25 cellular contexts compared by ENCODE assay signal in the genomic region with DNA sequence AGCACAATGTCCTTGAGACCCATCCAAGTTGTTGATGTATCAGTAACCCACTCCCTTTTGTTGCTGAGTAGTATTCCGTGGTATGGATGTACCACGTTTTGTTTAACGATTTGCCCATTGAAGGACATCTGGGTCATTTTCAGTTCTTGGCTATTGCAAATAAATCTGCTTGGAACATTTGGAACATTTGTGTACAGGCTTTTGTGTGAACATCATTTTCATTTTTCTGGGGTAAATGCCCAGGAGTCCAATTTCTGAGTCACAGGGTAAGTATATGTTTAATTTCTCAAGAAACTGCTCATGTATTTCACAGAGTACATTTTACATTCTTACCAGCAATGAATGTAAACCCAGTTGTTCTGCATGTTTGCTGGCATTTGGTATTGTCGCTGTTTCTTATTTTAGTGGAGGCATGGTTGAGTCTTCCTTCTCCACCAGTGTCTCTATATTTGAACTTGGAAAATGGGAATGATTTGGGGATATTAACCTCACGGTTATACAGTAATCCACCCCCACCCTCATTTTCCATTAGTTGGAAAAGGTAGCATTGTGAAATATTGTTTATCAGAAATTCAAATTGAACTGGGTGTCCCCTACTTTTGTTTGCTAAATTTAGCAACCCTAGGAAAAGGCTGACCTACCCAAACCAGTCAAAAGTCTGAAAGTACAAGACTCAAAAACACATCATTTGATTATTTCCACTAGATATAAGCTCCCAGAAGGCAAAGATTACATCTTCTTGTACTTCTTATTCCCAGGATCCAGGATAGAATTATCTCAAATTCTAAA.
"Had no signal": no experiment of that assay in that cellular context is flagged by ENCODE, and none has a peak within 500 bp of the region (broad histone marks: within the 10 kb centered on the region; RNA-seq: fewer than 3 reads in every experiment).

No MANE protein-coding gene starts in this region.

- H3K4me3 Mint-ChIP-seq: naive thymus-derived CD8-positive, alpha-beta T cell; nephron progenitor cell; stimulated activated memory B cell treated with anti-CD40 and anti-IgM and Interleukin-4, amounts not matched to agents 10 μg/mL and 1 μg/mL and 100 μg/mL, for 72 hours had no signal

- H3K4me3 ChIP-seq: colonic mucosa, esophagus muscularis mucosa, gastroesophageal sphincter, heart left ventricle, hepatocyte, left ventricle myocardium inferior, lower lobe of right lung, prostate gland, right atrium auricular region, skin epidermis, spleen, thoracic aorta, tibial nerve, upper lobe of left lung had no signal

- H3K4me1 ChIP-seq: colonic mucosa, esophagus muscularis mucosa, foreskin keratinocyte, heart left ventricle, left ventricle myocardium inferior, lower lobe of right lung, prostate gland, right atrium auricular region, spleen, upper lobe of left lung had no signal

- H3K36me3 ChIP-seq: colonic mucosa had no signal

- H3K27me3 Mint-ChIP-seq: naive thymus-derived CD8-positive, alpha-beta T cell; stimulated activated memory B cell treated with anti-CD40 and anti-IgM and Interleukin-4, amounts not matched to agents 10 μg/mL and 1 μg/mL and 100 μg/mL, for 72 hours had no signal

- H3K27ac Mint-ChIP-seq: nephron progenitor cell; stimulated activated memory B cell treated with anti-CD40 and anti-IgM and Interleukin-4, amounts not matched to agents 10 μg/mL and 1 μg/mL and 100 μg/mL, for 72 hours had no signal

- ATAC-seq: foreskin keratinocyte; heart left ventricle; left cardiac atrium; lower lobe of right lung; naive thymus-derived CD8-positive, alpha-beta T cell; stimulated activated naive CD8-positive, alpha-beta T cell treated with anti-CD3 and anti-CD28 coated beads, Interleukin-15, Interleukin-2, amounts not matched to agents 100 U/mL and 50 U/mL, for 24 hours had no signal

- DNase-seq: colonic mucosa; dermis blood vessel endothelial cell; effector memory CD4-positive, alpha-beta T cell; foreskin keratinocyte; heart left ventricle; left cardiac atrium; left ventricle myocardium inferior; lower lobe of right lung; naive thymus-derived CD8-positive, alpha-beta T cell; nephron progenitor cell; nucleus accumbens; spleen; stimulated activated CD4-positive, alpha-beta T cell treated with anti-CD3 and anti-CD28 coated beads, Interleukin-4, amount 100 ng/mL, for 4 hours; stimulated activated naive CD8-positive, alpha-beta T cell treated with anti-CD3 and anti-CD28 coated beads, Interleukin-15, Interleukin-2, amounts not matched to agents 100 U/mL and 50 U/mL, for 24 hours; substantia nigra had no signal

- H3K9me3 ChIP-seq: colonic mucosa, esophagus muscularis mucosa, gastroesophageal sphincter, heart left ventricle, left ventricle myocardium inferior, lower lobe of right lung, prostate gland, right atrium auricular region, spleen, thoracic aorta, upper lobe of left lung had no signal

- H3K9me3 Mint-ChIP-seq: nephron progenitor cell; stimulated activated memory B cell treated with anti-CD40 and anti-IgM and Interleukin-4, amounts not matched to agents 10 μg/mL and 1 μg/mL and 100 μg/mL, for 72 hours had no signal

- H3K27ac ChIP-seq: colonic mucosa, esophagus muscularis mucosa, foreskin keratinocyte, gastroesophageal sphincter, heart left ventricle, hepatocyte, left ventricle myocardium inferior, lower lobe of right lung, prostate gland, right atrium auricular region, skin epidermis, spleen, thoracic aorta, upper lobe of left lung had no signal

- H3K4me1 Mint-ChIP-seq: nephron progenitor cell; stimulated activated memory B cell treated with anti-CD40 and anti-IgM and Interleukin-4, amounts not matched to agents 10 μg/mL and 1 μg/mL and 100 μg/mL, for 72 hours had no signal

- H3K27me3 ChIP-seq: colonic mucosa, esophagus muscularis mucosa, foreskin keratinocyte, gastroesophageal sphincter, heart left ventricle, hepatocyte, right atrium auricular region, spleen, tibial nerve, upper lobe of left lung had no signal
